Comparison of ENCODE assay signal across 8 cellular contexts in the genomic region with DNA sequence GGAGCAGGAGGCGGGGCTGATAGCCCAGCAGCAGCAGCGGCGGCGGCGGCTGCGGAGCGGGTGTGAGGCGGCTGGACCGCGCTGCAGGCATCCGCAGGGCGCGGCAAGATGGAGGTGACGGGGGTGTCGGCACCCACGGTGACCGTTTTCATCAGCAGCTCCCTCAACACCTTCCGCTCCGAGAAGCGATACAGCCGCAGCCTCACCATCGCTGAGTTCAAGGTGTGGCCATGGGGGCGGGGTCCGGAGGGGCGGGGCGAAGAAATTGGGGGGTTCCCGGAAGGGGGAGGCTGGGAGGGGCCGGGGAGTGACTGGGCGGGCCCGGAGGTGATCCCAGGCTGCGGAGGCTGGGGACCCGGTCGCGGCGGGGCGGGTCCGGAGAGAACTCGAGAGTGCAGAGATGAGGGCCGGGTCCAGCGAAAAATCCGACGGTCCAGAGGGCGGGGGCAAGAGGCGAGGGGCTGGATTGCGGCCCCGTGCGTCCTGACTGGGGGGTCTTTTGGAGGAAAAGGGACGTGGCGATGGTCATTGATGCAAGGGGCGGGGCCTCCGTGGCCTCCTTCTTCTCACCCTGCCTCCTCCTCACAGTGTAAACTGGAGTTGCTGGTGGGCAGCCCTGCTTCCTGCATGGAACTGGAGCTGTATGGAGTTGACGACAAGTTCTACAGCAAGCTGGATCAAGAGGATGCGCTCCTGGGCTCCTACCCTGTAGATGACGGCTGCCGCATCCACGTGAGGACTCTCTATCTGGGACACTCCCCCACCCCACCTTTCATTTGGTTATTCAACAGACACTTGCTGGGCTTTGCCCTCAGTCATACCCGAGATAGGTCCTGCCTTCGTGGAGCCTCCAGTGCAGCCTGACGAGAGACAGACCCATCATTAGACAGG. TPM values are rescaled to one million over a fixed set of nuclear protein-coding genes. Genes with fewer than 3 reads are reported as not detected.
DNase-seq lines count a peak whose midpoint lies in the region; ATAC-seq and TF ChIP-seq lines count a peak whose summit lies in the region.

A gene with protein sequence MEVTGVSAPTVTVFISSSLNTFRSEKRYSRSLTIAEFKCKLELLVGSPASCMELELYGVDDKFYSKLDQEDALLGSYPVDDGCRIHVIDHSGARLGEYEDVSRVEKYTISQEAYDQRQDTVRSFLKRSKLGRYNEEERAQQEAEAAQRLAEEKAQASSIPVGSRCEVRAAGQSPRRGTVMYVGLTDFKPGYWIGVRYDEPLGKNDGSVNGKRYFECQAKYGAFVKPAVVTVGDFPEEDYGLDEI (plus strand): TSS at position 16 of the 891 bp plus-strand sequence. CDS start 93 bp downstream, at position 109.

- no peak for TF ChIP-seq CTCF in ascending aorta (IDR thresholded peaks at IDR 0.05)

- peaks cover 6 to 17% of the 10 kb centered on the region in 2 donors for H3K4me1 ChIP-seq in ascending aorta

- no peaks in the 10 kb centered on the region for H3K27me3 ChIP-seq in ascending aorta

- DNase-seq in NCI-H748 (lab: John Stamatoyannopoulos, UW; ENCODE audit: unreplicated experiment) (peak; percentile 86), NCI-H748 treated with DMSO at 0.1 percent for 48 hours (lab: John Stamatoyannopoulos, UW) (no peak), T-helper 17 cell (peak; percentile 9 to 92 (median 91)), ascending aorta (ENCODE audit: low spot score in 2 of 2) (peak in 1 of 2 donors; percentile 19), iPS-NIHi7 (ENCODE audit: extremely low spot score) (peak; percentile 75)
- peak; percentile 94 for DNase-seq in stimulated activated CD4-positive, alpha-beta T cell treated with anti-CD3 and anti-CD28 coated beads, Interleukin-15, amount 100 ng/mL, for 24 hours

- peak within 1 kb of the TSS; percentile 95 for H3K27ac Mint-ChIP-seq in T-helper 17 cell

- H3K4me3 Mint-ChIP-seq in T-helper 17 cell = peak within 1 kb of the TSS; percentile 95

- intact Hi-C loops in ascending aorta (cut with DNase I) = loop anchor here (1.0 to 10.0 kb wide), 7 partner anchors 13 to 459 kb away; a partner anchor contains a TSS

- peaks cover 9% of the 10 kb centered on the region for H3K36me3 Mint-ChIP-seq in T-helper 17 cell (ENCODE audit: low read depth)

- peak within 1 kb of the TSS; percentile 80 to 84 for H3K27ac ChIP-seq in ascending aorta

- ATAC-seq in HG03571 (IDR thresholded peaks at IDR 0.05; ENCODE audit: unreplicated experiment) (peak; percentile 33), T-helper 17 cell (peak; percentile 58), GM18873 (IDR thresholded peaks at IDR 0.05; ENCODE audit: low FRiP score, unreplicated experiment) (no peak)

- peaks cover 39 to 51% of the 10 kb centered on the region in 2 donors for H3K36me3 ChIP-seq in ascending aorta

- H3K27me3 Mint-ChIP-seq in T-helper 17 cell = no peaks in the 10 kb centered on the region

- H3K4me3 ChIP-seq in ascending aorta = peak within 1 kb of the TSS; percentile 70 to 77

- H3K9me3 ChIP-seq in T-helper 17 cell (ENCODE audit: control insufficient read depth, low read length, poor library complexity, severe bottlenecking) (no peaks in the 10 kb centered on the region), ascending aorta (no peaks in the 10 kb centered on the region)

- peaks cover 42% of the 10 kb centered on the region for H3K4me1 Mint-ChIP-seq in T-helper 17 cell

RNA-seq across cellular contexts. Expression of the gene that starts here (rescaled TPM):
- total RNA-seq in T-helper 17 cell = 100 to 1,000 TPM; 127 to 131 TPM
- total RNA-seq in ascending aorta = 129 TPM
